In genomic region chr3:88058322-88058592, GRCh38 we compare ENCODE assay signal across 8 cellular contexts. TPM values are rescaled to one million over a fixed set of nuclear protein-coding genes. Genes with fewer than 3 reads are reported as not detected.
DNase-seq lines count a peak whose midpoint lies in the region; ATAC-seq, FAIRE-seq and TF ChIP-seq lines count a peak whose summit lies in the region.

No MANE protein-coding gene starts in this region.

- H3K9ac ChIP-seq in mucosa of rectum (ENCODE audit: low read depth in 1 of 2, low read length in 2 of 2) = peak overlapping the region; percentile 28 to 98

- no peaks in the 10 kb centered on the region for H3K9me3 ChIP-seq in mucosa of rectum (ENCODE audit: control insufficient read depth in 2 of 2, low read length in 2 of 2)

- no peak for TF ChIP-seq CTCF in brain microvascular endothelial cell (IDR thresholded peaks at IDR 0.05; ENCODE audit: low read depth, low read length, missing control alignments)

- peaks cover 8% of the 10 kb centered on the region for H3K36me3 ChIP-seq in brain microvascular endothelial cell (replicated peaks)
- peaks cover 11 to 14% of the 10 kb centered on the region in 2 donors for H3K36me3 ChIP-seq in mucosa of rectum (ENCODE audit: control insufficient read depth in 2 of 2, insufficient read depth in 2 of 2, low read length in 2 of 2)

- ATAC-seq in HG03045 (IDR thresholded peaks at IDR 0.05; ENCODE audit: unreplicated experiment) (peak; percentile 24), GM19397 (IDR thresholded peaks at IDR 0.05; ENCODE audit: unreplicated experiment) (no peak)

- H3K27me3 ChIP-seq in brain microvascular endothelial cell (replicated peaks) (no peaks in the 10 kb centered on the region), mucosa of rectum (ENCODE audit: control insufficient read depth in 2 of 2, insufficient read depth in 2 of 2, low read length in 2 of 2) (no peaks in the 10 kb centered on the region)

- FAIRE-seq in GM12891 (lab: Jason Lieb, UNC) = no peak

- peaks cover 5 to 22% of the 10 kb centered on the region in 2 donors for H3K4me1 ChIP-seq in mucosa of rectum (ENCODE audit: control insufficient read depth in 2 of 2, insufficient read depth in 2 of 2, low read length in 2 of 2)

- peak overlapping the region; percentile 73 for H3K27ac ChIP-seq in brain microvascular endothelial cell
- peak overlapping the region; percentile 94 to 97 for H3K27ac ChIP-seq in mucosa of rectum (ENCODE audit: low read depth in 2 of 2, low read length in 2 of 2)

- DNase-seq in GM12891 (ENCODE audit: insufficient read length, low spot score) (no peak), brain microvascular endothelial cell (no peak), AG20443 (ENCODE audit: low spot score) (no peak), SW480 (ENCODE audit: low spot score) (no peak), COLO668 (lab: John Stamatoyannopoulos, UW; ENCODE audit: unreplicated experiment) (no peak)

- TF ChIP-seq POLR2A in GM12891 (IDR thresholded peaks at IDR 0.05; ENCODE audit: low read depth, low read length) = no peak

- H3K4me3 ChIP-seq in brain microvascular endothelial cell (ENCODE audit: low read depth, low read length) (peak overlapping the region; percentile 74), mucosa of rectum (ENCODE audit: low read length in 2 of 2) (peak overlapping the region; percentile 93 to 95)

- in situ Hi-C loops in brain microvascular endothelial cell (cut with HindIII; ENCODE audit: low pct_ligation_motif_present, low sequenced_read_pairs) = no loop called here

TF ChIP-seq in GM12891, 5 proteins besides CTCF, POLR2A, EP300 and RAD21:
- TF ChIP-seq POLR2AphosphoS5 (IDR thresholded peaks at IDR 0.05; ENCODE audit: low read depth, low read length) = no peak
- TF ChIP-seq SPI1 (IDR thresholded peaks at IDR 0.05; ENCODE audit: low read depth, low read length) = 0 out of 2 replicates have a peak, but pooled peaks have one; percentile 2

RNA-seq across cellular contexts. Expression of gene CGGBP1, which starts 0.5 kb away (rescaled TPM):
- polyA plus RNA-seq in GM12891 (2012; ENCODE audit: low read depth, missing spikeins) = 25.1 TPM

RNA-seq across cellular contexts. Expression of gene ZNF654, which starts 0.8 kb away (rescaled TPM):
- 5.9 TPM for polyA plus RNA-seq in GM12891 (2012; ENCODE audit: low read depth, missing spikeins)
